Comparison of ENCODE assay signal across 9 cellular contexts in the genomic region with DNA sequence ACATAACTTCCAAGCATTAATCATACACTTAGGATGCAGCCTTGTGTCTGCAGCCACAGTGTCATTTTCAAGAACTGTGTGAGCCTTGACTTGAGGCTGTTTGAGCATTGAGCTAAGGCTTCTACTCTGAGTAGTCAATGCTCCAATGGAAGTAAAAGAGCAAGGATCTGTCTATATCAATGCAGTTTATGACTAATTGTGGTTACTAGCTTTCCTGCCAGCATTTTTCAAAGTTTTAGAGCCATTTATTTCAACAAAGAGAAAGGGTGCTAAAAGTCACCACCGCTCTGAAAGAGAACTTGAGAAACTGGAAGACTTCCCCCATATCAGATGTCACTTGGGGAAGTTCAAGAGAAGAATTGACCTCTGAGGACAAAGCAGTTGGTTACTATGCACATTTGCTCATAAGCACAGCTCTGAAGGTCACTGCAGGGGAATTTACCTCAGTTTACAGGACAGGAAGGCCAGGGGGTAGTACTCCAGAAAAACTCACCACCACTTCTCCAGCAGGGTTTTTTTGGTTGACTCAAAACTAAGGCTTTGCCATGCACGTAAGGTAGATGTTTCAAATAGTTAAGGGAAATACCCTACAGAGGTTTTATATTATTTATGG. TPM values are rescaled to one million over a fixed set of nuclear protein-coding genes. Genes with fewer than 3 reads are reported as not detected.
DNase-seq lines count a peak whose midpoint lies in the region; ATAC-seq and TF ChIP-seq lines count a peak whose summit lies in the region.
"Had no signal": no experiment of that assay in that cellular context is flagged by ENCODE, and none has a peak within 500 bp of the region (broad histone marks: within the 10 kb centered on the region; RNA-seq: fewer than 3 reads in every experiment).

No MANE protein-coding gene starts in this region.

- no peaks in the 10 kb centered on the region for H3K9me3 Mint-ChIP-seq in stimulated activated effector memory CD8-positive, alpha-beta T cell treated with anti-CD3 and anti-CD28 coated beads, Interleukin-12 subunit alpha, Interleukin-12 subunit beta, amount 100 ng/mL, for 72 hours
- H3K9me3 Mint-ChIP-seq in type B pancreatic cell = no peaks in the 10 kb centered on the region

- no CpG with 5 or more reads among the region's 2 CpGs for WGBS in IMR-90 (ENCODE audit: extremely low coverage in 2 of 2, insufficient read length in 1 of 2), 2 experiments

- in situ Hi-C loops in IMR-90 (cut with MboI; ENCODE audit: low sequenced_read_pairs) (no loop called here), astrocyte of the cerebellum (cut with HindIII; ENCODE audit: low sequenced_read_pairs) (no loop called here)

- H3K14ac ChIP-seq in IMR-90 (replicated peaks; ENCODE audit: low read depth, low read length) = peak overlapping the region; percentile 38; the same call in 1 of the 2 replicates

- peaks cover 10% of the 10 kb centered on the region for H3K4me1 ChIP-seq in IMR-90 (ENCODE audit: control insufficient read depth, insufficient read depth, low read length)

- ATAC-seq in GM21576 (IDR thresholded peaks at IDR 0.05; ENCODE audit: unreplicated experiment) = peak; percentile 61
- peak; percentile 95 for ATAC-seq in IMR-90 (ENCODE audit: low read depth)
- ATAC-seq in stimulated activated effector memory CD8-positive, alpha-beta T cell treated with anti-CD3 and anti-CD28 coated beads, Interleukin-12 subunit alpha, Interleukin-12 subunit beta, amount 100 ng/mL, for 72 hours = peak; percentile 85

- CTCF ChIA-PET in GM10248 (lab: Yijun Ruan, JAX) (interaction anchor here (0.9 to 2.5 kb wide), 14 partner anchors 8 to 77 kb away, joined by 3 to 14 read pairs (median 4); no protein-coding TSS in a partner anchor), IMR-90 (lab: Yijun Ruan, JAX) (no interaction called here)

- intact Hi-C loops in IMR-90 (cut with micrococcal nuclease) = no loop called here

- H3K4me2 ChIP-seq in IMR-90 (ENCODE audit: low read depth, low read length) = peak overlapping the region; percentile 58

- H3K27ac ChIP-seq in IMR-90 (ENCODE audit: insufficient read depth, low read length) = no peak overlapping the region
- H3K27ac ChIP-seq: pancreas had no signal

- no peaks in the 10 kb centered on the region for H3K79me1 ChIP-seq in IMR-90 (ENCODE audit: low read depth in 1 of 2, low read length in 2 of 2)

- H3K9me1 ChIP-seq in IMR-90 (ENCODE audit: insufficient read depth, low read length) = peaks cover under 1% of the 10 kb centered on the region; the same call in 1 of the 2 replicates

- no peak for TF ChIP-seq RAD21 in IMR-90 (IDR thresholded peaks at IDR 0.05; ENCODE audit: low read length)

- no peak overlapping the region for H3K23ac ChIP-seq in IMR-90 (ENCODE audit: low read depth, low read length)

- peak overlapping the region in 1 of 2 experiments; percentile 28; a peak in 1 of 4 replicates for H4K8ac ChIP-seq in IMR-90 (ENCODE audit: low read depth in 2 of 2, low read length in 2 of 2)

- POLR2A ChIA-PET in GM10248 (lab: Yijun Ruan, JAX) = interaction anchor here (0.7 to 2.0 kb wide), 3 partner anchors 12 to 29 kb away, joined by 3 to 8 read pairs (median 3); no protein-coding TSS in a partner anchor
- POLR2A ChIA-PET in IMR-90 (lab: Charles Lee; ENCODE audit: unreplicated experiment) = interaction anchor here (1.0 kb wide), 1 partner anchor 8 kb away, joined by 3 read pairs; no protein-coding TSS in a partner anchor

- 0 out of 3 replicates have a peak overlapping the region, but pooled peaks have one; percentile 38 for H2BK15ac ChIP-seq in IMR-90 (ENCODE audit: low read depth, low read length)

- DNase-seq in GM10248 (ENCODE audit: extremely low spot score) = peak; percentile 25
- DNase-seq in IMR-90 = peak; percentile 88
- peak; percentile 89 for DNase-seq in astrocyte of the cerebellum (ENCODE audit: low read depth)
- no peak for DNase-seq in stimulated activated effector memory CD8-positive, alpha-beta T cell treated with anti-CD3 and anti-CD28 coated beads, Interleukin-12 subunit alpha, Interleukin-12 subunit beta, amount 100 ng/mL, for 72 hours (ENCODE audit: low spot score in 2 of 2)
- no peak for DNase-seq in stimulated activated CD4-positive, alpha-beta T cell treated with anti-CD3 and anti-CD28 coated beads, Interleukin-2, amount 100 ng/mL, for 24 hours
- no peak for DNase-seq in occipital lobe (lab: John Stamatoyannopoulos, UW)
- DNase-seq in type B pancreatic cell (ENCODE audit: extremely low spot score, unreplicated experiment) = no peak
- DNase-seq: pancreas had no signal

- H3K27me3 Mint-ChIP-seq in type B pancreatic cell = no peaks in the 10 kb centered on the region

- peak overlapping the region; percentile 63; the same call in 1 of the 2 replicates for H2BK120ac ChIP-seq in IMR-90 (ENCODE audit: low read depth, low read length)

- no peak overlapping the region for H3K56ac ChIP-seq in IMR-90 (ENCODE audit: extremely low read depth, insufficient read depth, low read length)

- no peaks in the 10 kb centered on the region for H3K27me3 ChIP-seq in IMR-90 (ENCODE audit: control insufficient read depth, insufficient read depth, low read length)
- H3K27me3 ChIP-seq: pancreas had no signal

- no peaks in the 10 kb centered on the region for H3K9me3 ChIP-seq in IMR-90 (ENCODE audit: control insufficient read depth, insufficient read depth, low read length)
- H3K9me3 ChIP-seq: pancreas had no signal

- H3K4me3 Mint-ChIP-seq in stimulated activated effector memory CD8-positive, alpha-beta T cell treated with anti-CD3 and anti-CD28 coated beads, Interleukin-12 subunit alpha, Interleukin-12 subunit beta, amount 100 ng/mL, for 72 hours = peak overlapping the region; percentile 52
- no peak overlapping the region for H3K4me3 Mint-ChIP-seq in type B pancreatic cell

- H3K4ac ChIP-seq in IMR-90 (ENCODE audit: low read depth, low read length) = peak overlapping the region; percentile 7; the same call in 1 of the 2 replicates

- H3K4me3 ChIP-seq in IMR-90 (ENCODE audit: insufficient read depth, low read depth, low read length) = no peak overlapping the region
- no peak overlapping the region for H3K4me3 ChIP-seq in astrocyte of the cerebellum (ENCODE audit: low read depth, low read length)
- H3K4me3 ChIP-seq: pancreas had no signal

- TF ChIP-seq POLR2A in IMR-90 (IDR thresholded peaks at IDR 0.05; ENCODE audit: low read depth, low read length) = peak; percentile 27; the same call in 1 of the 2 replicates

- H4K91ac ChIP-seq in IMR-90 (ENCODE audit: insufficient read depth, low read depth, low read length) = no peak overlapping the region

- H2BK5ac ChIP-seq in IMR-90 (ENCODE audit: low read depth, low read length, poor library complexity, severe bottlenecking) = peak overlapping the region; percentile 36

- 0 out of 2 replicates have a peak overlapping the region, but pooled peaks have one; percentile 15 for H4K5ac ChIP-seq in IMR-90 (ENCODE audit: low read depth, low read length)

- H3K9ac ChIP-seq in IMR-90 (ENCODE audit: low read depth, low read length) = no peak overlapping the region

- H3K27ac Mint-ChIP-seq in stimulated activated effector memory CD8-positive, alpha-beta T cell treated with anti-CD3 and anti-CD28 coated beads, Interleukin-12 subunit alpha, Interleukin-12 subunit beta, amount 100 ng/mL, for 72 hours = peak overlapping the region; percentile 85
- H3K27ac Mint-ChIP-seq in type B pancreatic cell = no peak overlapping the region

- peak overlapping the region; percentile 34 for H3K18ac ChIP-seq in IMR-90 (ENCODE audit: low read depth, low read length)

- dilution Hi-C loops in IMR-90 (cut with HindIII; ENCODE audit: low sequenced_read_pairs, unreplicated experiment) = no loop called here

- peaks cover 37% of the 10 kb centered on the region for H3K4me1 Mint-ChIP-seq in stimulated activated effector memory CD8-positive, alpha-beta T cell treated with anti-CD3 and anti-CD28 coated beads, Interleukin-12 subunit alpha, Interleukin-12 subunit beta, amount 100 ng/mL, for 72 hours
- H3K4me1 Mint-ChIP-seq in type B pancreatic cell (ENCODE audit: unreplicated experiment) = no peaks in the 10 kb centered on the region

- H4K20me1 ChIP-seq in IMR-90 (ENCODE audit: insufficient read depth, low read length) = no peaks in the 10 kb centered on the region

- no TSS peak for BruUV-seq in IMR-90 (replicated peaks; lab: Mats Ljungman, UMichigan)

- TF ChIP-seq CTCF in GM10248 (IDR thresholded peaks at IDR 0.05; ENCODE audit: control extremely low read depth, extremely low read depth, low read depth, missing control alignments) = no peak
- TF ChIP-seq CTCF in IMR-90 (conservative IDR thresholded peaks at IDR 0.05; ENCODE audit: low read depth, low read length) = no peak
- no peak for TF ChIP-seq CTCF in astrocyte of the cerebellum (IDR thresholded peaks at IDR 0.05; ENCODE audit: low read depth, low read length, missing control alignments)
- no peak for TF ChIP-seq CTCF in type B pancreatic cell (conservative IDR thresholded peaks at IDR 0.05)

- no peak overlapping the region for H2AFZ ChIP-seq in IMR-90 (replicated peaks; ENCODE audit: low read length, poor library complexity)

- H2AK9ac ChIP-seq in IMR-90 (replicated peaks; ENCODE audit: low read depth, low read length, poor library complexity) = no peak overlapping the region

- H2BK20ac ChIP-seq in IMR-90 (ENCODE audit: low read depth, low read length) = 0 out of 2 replicates have a peak overlapping the region, but pooled peaks have one; percentile 1

- no peak overlapping the region for H2AK5ac ChIP-seq in IMR-90 (ENCODE audit: low read depth, low read length)

- H3K36me3 ChIP-seq in IMR-90 (ENCODE audit: control insufficient read depth, insufficient read depth, low read length) = no peaks in the 10 kb centered on the region
- H3K36me3 ChIP-seq: pancreas had no signal

- H3K36me3 Mint-ChIP-seq in stimulated activated effector memory CD8-positive, alpha-beta T cell treated with anti-CD3 and anti-CD28 coated beads, Interleukin-12 subunit alpha, Interleukin-12 subunit beta, amount 100 ng/mL, for 72 hours = no peaks in the 10 kb centered on the region
- no peaks in the 10 kb centered on the region for H3K36me3 Mint-ChIP-seq in type B pancreatic cell

TF ChIP-seq in IMR-90, 13 proteins besides CTCF, POLR2A, EP300 and RAD21:
- TF ChIP-seq FOS (IDR thresholded peaks at IDR 0.05; ENCODE audit: low read depth, low read length) (no peak), BHLHE40 (IDR thresholded peaks at IDR 0.05; ENCODE audit: low read depth, low read length) (0 out of 2 replicates have a peak, but pooled peaks have one; percentile 11)

RNA-seq across cellular contexts. Expression of gene RGS1, which starts 24.5 kb away (rescaled TPM):
- total RNA-seq in IMR-90 (2012; rRNA removed) (not detected in 2 replicates), occipital lobe (18.1 TPM), type B pancreatic cell (ENCODE audit: low replicate concordance) (1.1 and 1.2 TPM in 2 replicates)
- not detected in 2 replicates for polyA plus RNA-seq in IMR-90 (2012; rRNA removed)
- not detected in 2 replicates for polyA plus RNA-seq in IMR-90 (2012; cell fraction: cytosol; rRNA removed)
- polyA plus RNA-seq in IMR-90 (2012; cell fraction: nucleus; rRNA removed; ENCODE audit: low replicate concordance) = not detected in 2 replicates

Comparison
In these comparisons a context has a peak if more than half of its experiments do, and no peak if none do; other contexts are left out.
1. DNase-seq: peak in GM10248 (single experiment), IMR-90 (single experiment) and astrocyte of the cerebellum (single experiment); none in stimulated activated effector memory CD8-positive, alpha-beta T cell treated with anti-CD3 and anti-CD28 coated beads, Interleukin-12 subunit alpha, Interleukin-12 subunit beta, amount 100 ng/mL, for 72 hours (0 of 2), stimulated activated CD4-positive, alpha-beta T cell treated with anti-CD3 and anti-CD28 coated beads, Interleukin-2, amount 100 ng/mL, for 24 hours (0 of 2), occipital lobe (single experiment) and type B pancreatic cell (single experiment).
2. Peak in every context shown above with its lines, with median percentiles within 50 percentile points of each other: ATAC-seq.